ENCODE assay signal across 2 cellular contexts in the genomic region with DNA sequence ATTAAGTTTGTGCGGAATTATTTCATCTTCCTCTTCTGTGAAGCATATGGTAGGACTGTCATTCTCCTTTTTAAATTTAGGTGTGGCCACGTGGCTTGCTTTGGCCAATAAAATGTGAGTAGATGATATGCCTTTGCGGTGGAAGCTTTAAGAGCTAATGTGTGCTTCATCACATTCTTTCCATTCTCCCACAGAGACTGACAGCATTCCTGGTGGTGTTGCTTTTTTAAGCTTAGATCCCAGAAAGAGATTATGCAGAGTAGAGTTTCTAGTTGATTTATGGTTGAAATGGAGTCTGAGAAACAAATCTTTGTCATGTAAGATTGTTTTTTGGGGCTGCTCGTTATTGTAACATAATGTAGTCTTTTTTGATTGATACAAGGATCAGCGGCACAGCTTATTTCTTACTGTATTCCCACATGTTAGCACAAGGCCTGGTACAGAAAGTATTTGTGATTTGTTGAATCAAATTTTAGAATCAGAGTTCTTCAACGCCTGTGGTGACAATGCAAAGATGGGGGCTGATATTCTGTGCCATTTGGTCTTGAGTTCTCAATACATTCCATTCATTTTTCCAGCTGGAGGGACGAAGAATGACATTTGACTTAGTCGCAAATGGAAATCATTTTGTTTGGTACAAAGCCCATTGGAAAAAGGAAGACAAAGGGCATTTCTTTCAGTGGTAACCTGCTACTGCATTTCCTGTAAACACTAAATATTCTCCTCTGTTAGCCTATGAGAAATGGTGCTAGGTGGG.
TF ChIP-seq lines count a peak whose summit lies in the region.

No MANE protein-coding gene starts in this region.

TF ChIP-seq in IMR-90, 13 proteins besides CTCF, POLR2A, EP300 and RAD21:
- TF ChIP-seq, protein P1, sequence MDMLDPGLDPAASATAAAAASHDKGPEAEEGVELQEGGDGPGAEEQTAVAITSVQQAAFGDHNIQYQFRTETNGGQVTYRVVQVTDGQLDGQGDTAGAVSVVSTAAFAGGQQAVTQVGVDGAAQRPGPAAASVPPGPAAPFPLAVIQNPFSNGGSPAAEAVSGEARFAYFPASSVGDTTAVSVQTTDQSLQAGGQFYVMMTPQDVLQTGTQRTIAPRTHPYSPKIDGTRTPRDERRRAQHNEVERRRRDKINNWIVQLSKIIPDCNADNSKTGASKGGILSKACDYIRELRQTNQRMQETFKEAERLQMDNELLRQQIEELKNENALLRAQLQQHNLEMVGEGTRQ (IDR thresholded peaks at IDR 0.05; ENCODE audit: low read depth, low read length) = peak; percentile 63; the same call in 1 of the 2 replicates
- TF ChIP-seq CEBPB (IDR thresholded peaks at IDR 0.05; ENCODE audit: low read depth, low read length) (no peak), MAFK (IDR thresholded peaks at IDR 0.05; ENCODE audit: low read depth, low read length) (no peak), NFE2L2 (IDR thresholded peaks at IDR 0.05; ENCODE audit: low read depth, low read length) (no peak)

TF ChIP-seq in H1, 55 proteins besides CTCF, POLR2A, EP300 and RAD21:
- TF ChIP-seq EGR1 (IDR thresholded peaks at IDR 0.05; ENCODE audit: borderline replicate concordance, low read depth, low read length) (no peak), TEAD4 (IDR thresholded peaks at IDR 0.05; ENCODE audit: low read depth, low read length) (peak; percentile 86)
- TF ChIP-seq, protein P2, sequence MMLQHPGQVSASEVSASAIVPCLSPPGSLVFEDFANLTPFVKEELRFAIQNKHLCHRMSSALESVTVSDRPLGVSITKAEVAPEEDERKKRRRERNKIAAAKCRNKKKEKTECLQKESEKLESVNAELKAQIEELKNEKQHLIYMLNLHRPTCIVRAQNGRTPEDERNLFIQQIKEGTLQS (IDR thresholded peaks at IDR 0.05; ENCODE audit: insufficient read depth, low read depth, low read length) = no peak
- TF ChIP-seq, protein P1 (IDR thresholded peaks at IDR 0.05; ENCODE audit: low read length) = peak; percentile 72
